ENCODE assay signal across 8 cellular contexts in genomic region chr2:172103471-172104292, GRCh38. TPM values are rescaled to one million over a fixed set of nuclear protein-coding genes. Genes with fewer than 3 reads are reported as not detected.
DNase-seq lines count a peak whose midpoint lies in the region; ATAC-seq and TF ChIP-seq lines count a peak whose summit lies in the region.

No MANE protein-coding gene starts in this region.

- H3K79me2 ChIP-seq in DND-41 (ENCODE audit: insufficient read depth, low read length) (no peaks in the 10 kb centered on the region), Karpas-422 (ENCODE audit: low read length) (no peaks in the 10 kb centered on the region)

- H3K27me3 Mint-ChIP-seq in activated naive CD8-positive, alpha-beta T cell: peaks cover 43% of the 10 kb centered on the region

- H4K20me1 ChIP-seq in DND-41 (ENCODE audit: insufficient read depth, low read length): 0 out of 2 replicates have a peak, but pooled peaks cover 5% of the 10 kb centered on the region
- no peaks in the 10 kb centered on the region for H4K20me1 ChIP-seq in Karpas-422 (ENCODE audit: insufficient read depth, low read depth, low read length)

- TF ChIP-seq CTCF in DND-41 (IDR thresholded peaks at IDR 0.05; ENCODE audit: borderline replicate concordance, extremely low read depth, low read length, poor library complexity, severe bottlenecking): peak; percentile 93
- TF ChIP-seq CTCF in prostate gland (IDR thresholded peaks at IDR 0.05): peak; percentile 19 to 77 (median 69)

- H3K4me3 ChIP-seq in DND-41 (ENCODE audit: low read depth in 1 of 2, low read length in 2 of 2) (peak overlapping the region in 1 of 2 experiments; percentile 66; a peak in 3 of 4 replicates), Karpas-422 (ENCODE audit: low read length) (peak overlapping the region; percentile 76), prostate gland (peak overlapping the region in 1 of 2 donors; percentile 18)

- no peaks in the 10 kb centered on the region for H3K36me3 Mint-ChIP-seq in activated naive CD8-positive, alpha-beta T cell

- H3K9me3 ChIP-seq in DND-41 (ENCODE audit: insufficient read depth, low read length, severe bottlenecking): no peaks in the 10 kb centered on the region
- H3K9me3 ChIP-seq in Karpas-422 (ENCODE audit: low read length): no peaks in the 10 kb centered on the region
- H3K9me3 ChIP-seq in prostate gland: no peaks in the 10 kb centered on the region

- DNase-seq in DND-41 (peak; percentile 70), Karpas-422 (peak; percentile 93), SK-N-DZ (ENCODE audit: low spot score) (peak; percentile 76), Right ventricle myocardium inferior (ENCODE audit: missing footprints) (peak; percentile 91), prostate gland (ENCODE audit: low spot score) (peak; percentile 55)

- H2AFZ ChIP-seq in DND-41 (ENCODE audit: low read depth, low read length) (0 out of 2 replicates have a peak overlapping the region, but pooled peaks have one; percentile 59), Karpas-422 (ENCODE audit: low read length) (peak overlapping the region; percentile 80)

- H3K4me2 ChIP-seq in DND-41 (ENCODE audit: insufficient read depth, low read length): peak overlapping the region; percentile 96
- peak overlapping the region; percentile 93 for H3K4me2 ChIP-seq in Karpas-422 (ENCODE audit: low read depth, low read length, poor library complexity, severe bottlenecking)

- no peaks in the 10 kb centered on the region for H3K9me3 Mint-ChIP-seq in activated naive CD8-positive, alpha-beta T cell (ENCODE audit: low read depth)

- H3K27me3 ChIP-seq in DND-41 (ENCODE audit: insufficient read depth, low read length, poor library complexity) (peaks cover 14% of the 10 kb centered on the region), Karpas-422 (ENCODE audit: low read length) (no peaks in the 10 kb centered on the region), prostate gland (replicated peaks; ENCODE audit: insufficient read depth) (peaks cover 53% of the 10 kb centered on the region)

- H3K27ac Mint-ChIP-seq in activated naive CD8-positive, alpha-beta T cell: peak overlapping the region; percentile 84

- no peak overlapping the region for H3K27ac ChIP-seq in DND-41 (ENCODE audit: low read length)
- peak overlapping the region; percentile 50 for H3K27ac ChIP-seq in Karpas-422 (ENCODE audit: low read length)
- H3K27ac ChIP-seq in prostate gland: no peak overlapping the region

- intact Hi-C loops in Right ventricle myocardium inferior (cut with DNase I) (loop anchor here (5.0 to 10.0 kb wide), 3 partner anchors 291 to 529 kb away; no protein-coding TSS in a partner anchor), prostate gland (cut with DNase I) (loop anchor here (10.0 kb wide), 1 partner anchor 529 kb away; no protein-coding TSS in a partner anchor)

- peak overlapping the region; percentile 83 for H3K4me3 Mint-ChIP-seq in activated naive CD8-positive, alpha-beta T cell

- no peaks in the 10 kb centered on the region for H3K9me2 ChIP-seq in Karpas-422 (replicated peaks; ENCODE audit: insufficient read depth, low read length)

- H3K4me1 ChIP-seq in DND-41 (ENCODE audit: insufficient read depth, low read length) (peaks cover 26% of the 10 kb centered on the region), Karpas-422 (ENCODE audit: low read length) (peaks cover 54% of the 10 kb centered on the region), prostate gland (replicated peaks) (peaks cover 7% of the 10 kb centered on the region)

- 4% methylated on average over 25 of the region's 25 CpGs for WGBS in prostate gland

- peaks cover 61% of the 10 kb centered on the region for H3K4me1 Mint-ChIP-seq in activated naive CD8-positive, alpha-beta T cell (ENCODE audit: low read depth)

- H3K36me3 ChIP-seq in DND-41 (ENCODE audit: insufficient read depth, low read length) (no peaks in the 10 kb centered on the region), Karpas-422 (ENCODE audit: insufficient read depth, low read length) (no peaks in the 10 kb centered on the region), prostate gland (no peaks in the 10 kb centered on the region)

- TF ChIP-seq POLR2A in prostate gland (IDR thresholded peaks at IDR 0.05) (no peak), GM18505 (IDR thresholded peaks at IDR 0.05; ENCODE audit: borderline replicate concordance, extremely low read depth, insufficient read depth, insufficient read length) (no peak)

- ATAC-seq in DND-41 (ENCODE audit: insufficient read depth, low read depth) (peak; percentile 23; the same call in 1 of the 3 replicates), Right ventricle myocardium inferior (no peak), GM18505 (IDR thresholded peaks at IDR 0.05; ENCODE audit: unreplicated experiment) (no peak), GM21390 (IDR thresholded peaks at IDR 0.05; ENCODE audit: unreplicated experiment) (no peak)

- H3K9ac ChIP-seq in DND-41 (ENCODE audit: low read depth, low read length): peak overlapping the region; percentile 36
- H3K9ac ChIP-seq in Karpas-422 (ENCODE audit: low read length): peak overlapping the region; percentile 66

RNA-seq across cellular contexts. Expression of gene DLX2, which starts 1.0 kb away (rescaled TPM):
- 0.97 and 1.5 TPM in 2 replicates for total RNA-seq in Karpas-422 (2014; rRNA removed; shearing (Covaris generic); ENCODE audit: low replicate concordance)
- polyA plus RNA-seq in SK-N-DZ (2014; cell fraction: cytosol; rRNA removed): 0.36 TPM in 1 of 2 replicates, not detected in the other
- polyA plus RNA-seq in SK-N-DZ (2014; cell fraction: nucleus; rRNA removed): 0.65 TPM in 1 of 2 replicates, not detected in the other
- total RNA-seq in Right ventricle myocardium inferior (not detected), prostate gland (under 1 TPM in 1 of 2 donors, not detected in 1; 0.45 TPM)

RNA-seq across cellular contexts. Expression of gene DLX1, which starts 18.4 kb away (rescaled TPM):
- 1.0 and 1.2 TPM in 2 replicates for total RNA-seq in Karpas-422 (2014; rRNA removed; shearing (Covaris generic); ENCODE audit: low replicate concordance)
- polyA plus RNA-seq in SK-N-DZ (2014; cell fraction: cytosol; rRNA removed): 0.41 and 1.5 TPM in 2 replicates
- polyA plus RNA-seq in SK-N-DZ (2014; cell fraction: nucleus; rRNA removed): 0.69 and 0.91 TPM in 2 replicates
- total RNA-seq in Right ventricle myocardium inferior (not detected), prostate gland (1 to 10 TPM in 1 of 2 donors, not detected in 1; 1.3 TPM)
